ENCODE assay signal across 15 cellular contexts in the genomic region with DNA sequence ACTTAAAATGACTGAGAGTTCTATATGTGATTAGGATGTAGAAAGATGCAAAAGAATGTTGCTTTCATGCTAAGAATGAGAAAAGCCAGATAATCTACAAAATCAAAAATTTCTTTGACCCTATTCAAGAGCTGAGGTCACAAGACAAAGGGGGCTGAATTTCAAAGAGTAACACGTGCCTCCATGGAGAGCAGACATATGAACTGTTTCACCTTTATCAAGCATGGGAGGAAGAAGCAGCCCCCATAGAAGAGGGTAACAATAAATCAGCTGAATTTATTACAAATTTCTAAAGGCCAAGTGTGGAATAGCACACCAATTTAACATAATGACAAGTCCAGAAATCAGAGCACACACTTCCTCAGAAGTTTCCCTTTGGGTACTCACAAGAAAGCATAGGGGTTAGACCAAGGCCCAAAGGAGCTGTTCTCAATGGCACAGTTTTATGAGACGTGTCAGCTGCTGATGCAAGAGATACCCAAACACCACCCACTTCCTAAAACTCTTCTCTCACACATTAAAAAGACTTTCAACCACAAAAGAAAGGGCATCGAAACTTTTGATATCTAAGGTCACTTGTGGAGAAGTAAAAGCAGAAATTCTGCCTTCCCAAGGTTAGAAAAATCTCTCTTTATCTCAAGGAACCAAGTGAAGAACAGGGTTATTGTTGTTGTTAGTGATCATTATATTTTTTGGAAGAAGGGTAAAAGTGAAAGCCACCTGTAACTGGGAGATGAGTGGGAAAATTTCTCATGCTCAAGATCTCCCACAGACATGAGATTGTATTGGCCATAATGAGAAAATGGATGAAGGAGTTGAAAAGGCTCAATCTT.
A peak's percentile ranks its signal among the peaks of the same experiment; 100 is the strongest.
DNase-seq lines count a peak whose midpoint lies in the region; ATAC-seq and TF ChIP-seq lines count a peak whose summit lies in the region.
"Had no signal": no experiment of that assay in that cellular context is flagged by ENCODE, and none has a peak within 500 bp of the region (broad histone marks: within the 10 kb centered on the region; RNA-seq: fewer than 3 reads in every experiment).

No MANE protein-coding gene starts in this region.

- POLR2A ChIA-PET in A673 (lab: Charles Lee; ENCODE audit: low non-redundant PET), result no interaction called here

- 38 to 56% methylated on average over 3 of the region's 3 CpGs for WGBS in sigmoid colon, 2 donors

- H3K9me3 ChIP-seq in Loucy (ENCODE audit: insufficient read depth, low read depth, low read length) (no peaks in the 10 kb centered on the region), sigmoid colon (no peaks in the 10 kb centered on the region), breast epithelium (no peaks in the 10 kb centered on the region), A673 (ENCODE audit: low read depth, low read length, poor library complexity, severe bottlenecking) (peaks cover 4% of the 10 kb centered on the region)
- H3K9me3 ChIP-seq: transverse colon had no signal

- ATAC-seq in GM18502 (IDR thresholded peaks at IDR 0.05; ENCODE audit: poor library complexity, unreplicated experiment) (peak; percentile 90), GM19467 (IDR thresholded peaks at IDR 0.05; ENCODE audit: unreplicated experiment) (peak; percentile 70), HG02973 (IDR thresholded peaks at IDR 0.05; ENCODE audit: unreplicated experiment) (peak; percentile 91)
- ATAC-seq: left cardiac atrium; naive thymus-derived CD4-positive, alpha-beta T cell had no signal

- BruUV-seq in A673 (replicated peaks; lab: Mats Ljungman, UMichigan), result no TSS peak

- TF ChIP-seq POLR2A in sigmoid colon (IDR thresholded peaks at IDR 0.05) (no peak), breast epithelium (IDR thresholded peaks at IDR 0.05) (no peak)

- H3K4me2 ChIP-seq in Loucy (ENCODE audit: low read depth, low read length, poor library complexity, severe bottlenecking), result peak overlapping the region; percentile 69

- H3K36me3 ChIP-seq in Loucy (ENCODE audit: insufficient read depth, low read length) (no peaks in the 10 kb centered on the region; the same call in 1 of the 2 replicates), sigmoid colon (no peaks in the 10 kb centered on the region), breast epithelium (no peaks in the 10 kb centered on the region), A673 (ENCODE audit: insufficient read depth, low read length, poor library complexity, severe bottlenecking) (no peaks in the 10 kb centered on the region)
- H3K36me3 ChIP-seq: transverse colon had no signal

- H3K27ac ChIP-seq in sigmoid colon (no peak overlapping the region), breast epithelium (no peak overlapping the region), A673 (ENCODE audit: low read depth, low read length, poor library complexity, severe bottlenecking) (no peak overlapping the region)
- H3K27ac ChIP-seq: transverse colon had no signal

- no peak for DNase-seq in sigmoid colon
- no peak for DNase-seq in amniotic stem cell (lab: John Stamatoyannopoulos, UW)
- no peak for DNase-seq in breast epithelium (ENCODE audit: low spot score in 2 of 2)
- no peak for DNase-seq in A673 (ENCODE audit: low spot score)
- DNase-seq: DMS153; glutamatergic neuron; left cardiac atrium; naive thymus-derived CD4-positive, alpha-beta T cell; NCI-H510A; SHP77 treated with DMSO at 0.1 percent for 48 hours; transverse colon had no signal

- H3F3A ChIP-seq in Loucy (ENCODE audit: low read depth), result no peaks in the 10 kb centered on the region

- no peaks in the 10 kb centered on the region for H3K79me2 ChIP-seq in Loucy (ENCODE audit: insufficient read depth, low read length)

- H3K27me3 ChIP-seq in Loucy (ENCODE audit: insufficient read depth, low read length, poor library complexity, severe bottlenecking) (no peaks in the 10 kb centered on the region), sigmoid colon (no peaks in the 10 kb centered on the region), breast epithelium (no peaks in the 10 kb centered on the region), A673 (replicated peaks; ENCODE audit: insufficient read depth, low read depth, low read length, poor library complexity) (no peaks in the 10 kb centered on the region)
- H3K27me3 ChIP-seq: transverse colon had no signal

- CTCF ChIA-PET in A673 (lab: Charles Lee), result no interaction called here

- intact Hi-C loops in sigmoid colon (cut with DNase I) (no loop called here), breast epithelium (cut with DNase I; ENCODE audit: low total_unique reads) (no loop called here), A673 (cut with micrococcal nuclease; ENCODE audit: unreplicated experiment) (no loop called here)

- TF ChIP-seq EP300 in sigmoid colon (IDR thresholded peaks at IDR 0.05), result no peak

- H3K9ac ChIP-seq in Loucy (ENCODE audit: low read depth, low read length, poor library complexity, severe bottlenecking), result peak overlapping the region; percentile 33

- no peaks in the 10 kb centered on the region for H3K9me2 ChIP-seq in Loucy (replicated peaks; ENCODE audit: low read depth, low read length)

- TF ChIP-seq CTCF in Loucy (conservative IDR thresholded peaks at IDR 0.05; ENCODE audit: low read length), result no peak
- TF ChIP-seq CTCF in sigmoid colon (IDR thresholded peaks at IDR 0.05), result no peak
- TF ChIP-seq CTCF in breast epithelium (IDR thresholded peaks at IDR 0.05), result no peak
- TF ChIP-seq CTCF in A673 (conservative IDR thresholded peaks at IDR 0.05; ENCODE audit: low read depth, low read length), result no peak

- H4K20me1 ChIP-seq in Loucy (ENCODE audit: insufficient read depth, low read length, poor library complexity, severe bottlenecking), result no peaks in the 10 kb centered on the region

- H2AFZ ChIP-seq in Loucy (ENCODE audit: low read length), result no peak overlapping the region

- H3K4me3 ChIP-seq in Loucy (ENCODE audit: low read length, poor library complexity, severe bottlenecking) (peak overlapping the region; percentile 55), sigmoid colon (no peak overlapping the region), breast epithelium (no peak overlapping the region), A673 (ENCODE audit: low read depth, low read length, poor library complexity, severe bottlenecking) (no peak overlapping the region)
- H3K4me3 ChIP-seq: transverse colon had no signal

- H3K4me1 ChIP-seq in Loucy (ENCODE audit: insufficient read depth, low read length, poor library complexity, severe bottlenecking), result peaks cover 17% of the 10 kb centered on the region
- H3K4me1 ChIP-seq in sigmoid colon, result no peaks in the 10 kb centered on the region
- H3K4me1 ChIP-seq in breast epithelium, result no peaks in the 10 kb centered on the region
- no peaks in the 10 kb centered on the region for H3K4me1 ChIP-seq in A673 (ENCODE audit: insufficient read depth, low read length, poor library complexity, severe bottlenecking)
- H3K4me1 ChIP-seq: transverse colon had no signal
